In the genomic region with DNA sequence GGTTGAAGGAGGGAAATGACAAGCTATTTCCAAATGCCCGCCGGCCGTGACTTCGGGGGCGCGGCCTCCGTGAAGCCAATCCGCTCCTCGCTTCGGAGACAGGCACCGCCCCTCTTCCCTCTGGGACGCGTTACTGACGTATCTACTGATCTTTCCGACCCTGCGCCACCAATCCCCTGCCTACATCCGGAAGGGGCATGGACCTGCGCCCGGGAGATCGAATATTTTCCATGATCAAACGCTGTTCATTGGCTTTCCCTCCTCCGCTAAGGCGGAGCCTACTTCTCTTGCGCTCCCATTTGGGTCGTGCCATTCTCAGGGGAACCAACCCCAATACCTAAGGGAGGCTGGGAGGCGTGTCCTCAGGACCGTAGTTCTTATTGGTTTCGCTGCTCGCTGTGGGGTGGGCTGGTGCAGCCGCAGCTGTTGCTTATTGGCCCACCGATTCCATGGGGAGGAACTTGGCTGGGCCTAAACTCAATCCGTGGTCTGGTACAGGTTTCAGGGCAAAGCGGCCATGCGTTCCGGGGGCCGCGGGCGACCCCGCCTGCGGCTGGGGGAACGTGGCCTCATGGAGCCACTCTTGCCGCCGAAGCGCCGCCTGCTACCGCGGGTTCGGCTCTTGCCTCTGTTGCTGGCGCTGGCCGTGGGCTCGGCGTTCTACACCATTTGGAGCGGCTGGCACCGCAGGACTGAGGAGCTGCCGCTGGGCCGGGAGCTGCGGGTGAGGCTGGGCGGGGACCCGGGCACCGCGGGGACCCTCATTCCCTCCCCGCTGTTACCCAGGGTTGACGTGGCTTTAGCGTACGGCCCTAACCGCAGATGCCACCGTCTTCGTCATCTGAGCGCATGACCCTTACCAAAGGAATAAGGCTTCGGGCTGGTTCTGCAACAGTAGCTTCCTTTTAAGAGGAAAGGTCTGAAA, we compare ENCODE assay signal across 1 cellular context.
TF ChIP-seq lines count a peak whose summit lies in the region.

Gene QPCTL, plus strand, starts transcription at position 480 of the 925 bp plus-strand sequence. Its CDS starts 38 bp downstream, at position 518.

TF ChIP-seq in K562, 482 proteins besides CTCF, POLR2A, EP300 and RAD21 (continued from another document):
- TF ChIP-seq ZMIZ1 (IDR thresholded peaks at IDR 0.05; ENCODE audit: low read depth in 2 of 2, low read length in 2 of 2), result no peak
- TF ChIP-seq, protein P1, sequence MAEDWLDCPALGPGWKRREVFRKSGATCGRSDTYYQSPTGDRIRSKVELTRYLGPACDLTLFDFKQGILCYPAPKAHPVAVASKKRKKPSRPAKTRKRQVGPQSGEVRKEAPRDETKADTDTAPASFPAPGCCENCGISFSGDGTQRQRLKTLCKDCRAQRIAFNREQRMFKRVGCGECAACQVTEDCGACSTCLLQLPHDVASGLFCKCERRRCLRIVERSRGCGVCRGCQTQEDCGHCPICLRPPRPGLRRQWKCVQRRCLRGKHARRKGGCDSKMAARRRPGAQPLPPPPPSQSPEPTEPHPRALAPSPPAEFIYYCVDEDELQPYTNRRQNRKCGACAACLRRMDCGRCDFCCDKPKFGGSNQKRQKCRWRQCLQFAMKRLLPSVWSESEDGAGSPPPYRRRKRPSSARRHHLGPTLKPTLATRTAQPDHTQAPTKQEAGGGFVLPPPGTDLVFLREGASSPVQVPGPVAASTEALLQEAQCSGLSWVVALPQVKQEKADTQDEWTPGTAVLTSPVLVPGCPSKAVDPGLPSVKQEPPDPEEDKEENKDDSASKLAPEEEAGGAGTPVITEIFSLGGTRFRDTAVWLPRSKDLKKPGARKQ (CRISPR knock-in tag; IDR thresholded peaks at IDR 0.05), result no peak
- TF ChIP-seq DACH1 (IDR thresholded peaks at IDR 0.05; ENCODE audit: partially characterized antibody), result peak; percentile 14
- TF ChIP-seq CAMTA2 (CRISPR knock-in tag; conservative IDR thresholded peaks at IDR 0.05), result no peak
- TF ChIP-seq, protein P2, sequence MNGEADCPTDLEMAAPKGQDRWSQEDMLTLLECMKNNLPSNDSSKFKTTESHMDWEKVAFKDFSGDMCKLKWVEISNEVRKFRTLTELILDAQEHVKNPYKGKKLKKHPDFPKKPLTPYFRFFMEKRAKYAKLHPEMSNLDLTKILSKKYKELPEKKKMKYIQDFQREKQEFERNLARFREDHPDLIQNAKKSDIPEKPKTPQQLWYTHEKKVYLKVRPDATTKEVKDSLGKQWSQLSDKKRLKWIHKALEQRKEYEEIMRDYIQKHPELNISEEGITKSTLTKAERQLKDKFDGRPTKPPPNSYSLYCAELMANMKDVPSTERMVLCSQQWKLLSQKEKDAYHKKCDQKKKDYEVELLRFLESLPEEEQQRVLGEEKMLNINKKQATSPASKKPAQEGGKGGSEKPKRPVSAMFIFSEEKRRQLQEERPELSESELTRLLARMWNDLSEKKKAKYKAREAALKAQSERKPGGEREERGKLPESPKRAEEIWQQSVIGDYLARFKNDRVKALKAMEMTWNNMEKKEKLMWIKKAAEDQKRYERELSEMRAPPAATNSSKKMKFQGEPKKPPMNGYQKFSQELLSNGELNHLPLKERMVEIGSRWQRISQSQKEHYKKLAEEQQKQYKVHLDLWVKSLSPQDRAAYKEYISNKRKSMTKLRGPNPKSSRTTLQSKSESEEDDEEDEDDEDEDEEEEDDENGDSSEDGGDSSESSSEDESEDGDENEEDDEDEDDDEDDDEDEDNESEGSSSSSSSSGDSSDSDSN (IDR thresholded peaks at IDR 0.05; ENCODE audit: borderline replicate concordance in 1 of 2, low read depth in 2 of 2, low read length in 2 of 2), result 0 out of 4 replicates have a peak, but pooled peaks of 1 of the 2 experiments have one; percentile 41
- no peak for TF ChIP-seq POLR3A (IDR thresholded peaks at IDR 0.05; ENCODE audit: borderline replicate concordance, extremely low read depth, insufficient read depth, insufficient read length)
- peak; percentile 88 to 90 for TF ChIP-seq NRF1 (conservative IDR thresholded peaks at IDR 0.05 in 1 of 2, IDR thresholded peaks at IDR 0.05 in 1 of 2)
- no peak for TF ChIP-seq RNF2 (IDR thresholded peaks at IDR 0.05)
- TF ChIP-seq GTF2B (IDR thresholded peaks at IDR 0.05; ENCODE audit: extremely low read depth, insufficient read length), result no peak
- TF ChIP-seq ZNF175 (CRISPR knock-in tag; IDR thresholded peaks at IDR 0.05; ENCODE audit: low read depth), result no peak
- no peak for TF ChIP-seq SNIP1 (IDR thresholded peaks at IDR 0.05; ENCODE audit: low read depth)
- TF ChIP-seq JUN (IDR thresholded peaks at IDR 0.05; ENCODE audit: borderline replicate concordance, low read depth, low read length), result peak; percentile 49; the same call in 1 of the 2 replicates
- TF ChIP-seq JUN (CRISPR knock-in tag; IDR thresholded peaks at IDR 0.05; ENCODE audit: borderline replicate concordance), result peak; percentile 71; the same call in 1 of the 2 replicates
- no peak for TF ChIP-seq MTF1 (CRISPR knock-in tag; IDR thresholded peaks at IDR 0.05; ENCODE audit: borderline replicate concordance)
- TF ChIP-seq ZFP1 (CRISPR knock-in tag; IDR thresholded peaks at IDR 0.05), result no peak
- no peak for TF ChIP-seq HIVEP1 (CRISPR knock-in tag; IDR thresholded peaks at IDR 0.05)
- TF ChIP-seq ELF4 (CRISPR knock-in tag; IDR thresholded peaks at IDR 0.05), result peak; percentile 66; the same call in 1 of the 2 replicates
- no peak for TF ChIP-seq GTF2A2 (tag; IDR thresholded peaks at IDR 0.05)
- TF ChIP-seq NCOA4 (IDR thresholded peaks at IDR 0.05; ENCODE audit: partially characterized antibody), result no peak
- TF ChIP-seq ZBTB8A (IDR thresholded peaks at IDR 0.05; ENCODE audit: partially characterized antibody), result no peak
- no peak for TF ChIP-seq RBM22 (IDR thresholded peaks at IDR 0.05; ENCODE audit: low read depth, low read length, poor library complexity, severe bottlenecking)
- TF ChIP-seq SLC30A9 (CRISPR knock-in tag; IDR thresholded peaks at IDR 0.05), result no peak
- peak; percentile 85 for TF ChIP-seq SP1 (CRISPR knock-in tag; IDR thresholded peaks at IDR 0.05)
- TF ChIP-seq MEIS2 (IDR thresholded peaks at IDR 0.05; ENCODE audit: partially characterized antibody), result peak; percentile 31
- TF ChIP-seq ZNF75A (CRISPR knock-in tag; IDR thresholded peaks at IDR 0.05), result no peak
- no peak for TF ChIP-seq ZNF239 (CRISPR knock-in tag; IDR thresholded peaks at IDR 0.05)
- peak; percentile 68 for TF ChIP-seq RBM25 (IDR thresholded peaks at IDR 0.05; ENCODE audit: low read depth, low read length, severe bottlenecking)
- no peak for TF ChIP-seq IRF2 (CRISPR knock-in tag; IDR thresholded peaks at IDR 0.05)
- TF ChIP-seq NONO (IDR thresholded peaks at IDR 0.05; ENCODE audit: low read depth in 2 of 2, low read length in 1 of 2), result no peak
- TF ChIP-seq ZNF23 (CRISPR knock-in tag; IDR thresholded peaks at IDR 0.05), result no peak
